Comparison of ENCODE assay signal across 8 cellular contexts in genomic region chr16:51009813-51010212, GRCh38.
"Had no signal": no experiment of that assay in that cellular context is flagged by ENCODE, and none has a peak within 500 bp of the region (broad histone marks: within the 10 kb centered on the region; RNA-seq: fewer than 3 reads in every experiment).

No MANE protein-coding gene starts in this region.

- H3K36me3 Mint-ChIP-seq: IgD-negative memory B cell had no signal

- H3K4me2 ChIP-seq: KMS-11 had no signal

- DNase-seq: IMR-90, KBM-7, KG1 had no signal

- ATAC-seq: K562 had no signal

- H3K27ac ChIP-seq: HL-60, KMS-11 had no signal

- H3K4me1 Mint-ChIP-seq: IgD-negative memory B cell had no signal

- H3K9ac ChIP-seq: KMS-11 had no signal

- H3K4me3 ChIP-seq: K562 had no signal

- H3K27ac Mint-ChIP-seq: IgD-negative memory B cell had no signal

- H3K4me3 Mint-ChIP-seq: IgD-negative memory B cell had no signal

- FAIRE-seq: HTR-8/SVneo, K562 had no signal
